ENCODE assay signal across 8 cellular contexts in the genomic region with DNA sequence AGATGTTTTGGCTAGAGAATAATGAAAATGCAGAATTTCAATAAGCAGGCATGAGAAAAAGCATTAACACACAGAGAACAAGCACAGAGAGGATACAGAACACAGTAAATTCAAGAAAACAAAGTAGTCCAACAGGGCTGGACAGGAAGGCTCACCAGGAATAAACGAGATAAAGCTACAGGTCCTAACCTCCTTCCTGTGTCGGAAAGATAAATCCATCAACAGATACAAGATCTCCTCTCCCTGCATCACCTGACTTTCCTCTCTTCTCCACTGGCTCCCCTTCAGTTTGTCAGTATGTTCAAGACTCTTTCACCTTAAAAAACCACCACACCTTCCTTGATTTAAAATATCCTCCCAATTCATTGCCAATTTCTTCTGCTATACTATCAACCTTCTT.
"Had no signal": no experiment of that assay in that cellular context is flagged by ENCODE, and none has a peak within 500 bp of the region (broad histone marks: within the 10 kb centered on the region; RNA-seq: fewer than 3 reads in every experiment).

No MANE protein-coding gene starts in this region.

- H3K4me3 ChIP-seq: GM12878 had no signal

- FAIRE-seq: G401.6, GM12891, GM12892, GM18507, GM19239 had no signal

- ATAC-seq: GM12878 had no signal

- DNase-seq: GDM1, GF-D8 had no signal
